In genomic region chr7:27895553-27895952, GRCh38 we compare ENCODE assay signal across 18 cellular contexts.
A peak's percentile ranks its signal among the peaks of the same experiment; 100 is the strongest.
DNase-seq lines count a peak whose midpoint lies in the region; ATAC-seq and TF ChIP-seq lines count a peak whose summit lies in the region.
"Had no signal": no experiment of that assay in that cellular context is flagged by ENCODE, and none has a peak within 500 bp of the region (broad histone marks: within the 10 kb centered on the region; RNA-seq: fewer than 3 reads in every experiment).

No MANE protein-coding gene starts in this region.

- no peak overlapping the region for H2BK5ac ChIP-seq in H9 (ENCODE audit: insufficient read length, low read length)

- no peak overlapping the region for H4K8ac ChIP-seq in H9 (replicated peaks; ENCODE audit: insufficient read length, low read depth, low read length)

- no peak overlapping the region for H3K56ac ChIP-seq in H9 (ENCODE audit: insufficient read length, low read depth, low read length)

- no peak overlapping the region for H4K91ac ChIP-seq in H9 (ENCODE audit: insufficient read length, low read depth, low read length)

- TF ChIP-seq CTCF in H9 (conservative IDR thresholded peaks at IDR 0.05): no peak

- no peaks in the 10 kb centered on the region for H4K20me1 ChIP-seq in H9 (ENCODE audit: control insufficient read depth, insufficient read depth, insufficient read length)

- no peaks in the 10 kb centered on the region for H3K9me3 Mint-ChIP-seq in H9
- H3K9me3 Mint-ChIP-seq: activated CD8-positive, alpha-beta T cell treated with anti-CD3 and anti-CD28 coated beads for 36 hours; activated naive CD8-positive, alpha-beta T cell treated with anti-CD3 and anti-CD28 coated beads, Interleukin-2, amount 50 U/mL, for 24 hours; central memory CD8-positive, alpha-beta T cell had no signal

- H3K9me3 ChIP-seq in H9 (ENCODE audit: control insufficient read depth, low read depth, low read length) (no peaks in the 10 kb centered on the region), SJSA1 (replicated peaks) (no peaks in the 10 kb centered on the region)
- H3K9me3 ChIP-seq: A549 had no signal

- ATAC-seq in HG03095 (IDR thresholded peaks at IDR 0.05; ENCODE audit: unreplicated experiment): no peak
- ATAC-seq in GM21526 (IDR thresholded peaks at IDR 0.05; ENCODE audit: low FRiP score, unreplicated experiment): no peak
- ATAC-seq: A549; activated CD8-positive, alpha-beta T cell treated with anti-CD3 and anti-CD28 coated beads for 36 hours; activated naive CD8-positive, alpha-beta T cell treated with anti-CD3 and anti-CD28 coated beads, Interleukin-2, amount 50 U/mL, for 24 hours had no signal

- no peak overlapping the region for H3K23ac ChIP-seq in H9 (ENCODE audit: insufficient read length, low read depth, low read length)

- DNase-seq in Ammon's horn (ENCODE audit: low spot score) (peak; percentile 29), H9 (no peak), SJSA1 (ENCODE audit: low read depth in 1 of 2, low spot score in 2 of 2) (no peak), medulla oblongata (ENCODE audit: extremely low spot score) (peak; percentile 54), cerebellum (ENCODE audit: low spot score) (no peak)
- DNase-seq in activated CD4-positive, alpha-beta T cell treated with anti-CD3 and anti-CD28 coated beads, Interleukin-2, amount 50 U/mL, for 48 hours: no peak
- DNase-seq: activated CD8-positive, alpha-beta T cell treated with anti-CD3 and anti-CD28 coated beads for 36 hours; activated effector memory CD4-positive, alpha-beta T cell treated with anti-CD3 and anti-CD28 coated beads, Interleukin-2, amount 50 U/mL, for 16 hours; activated naive CD8-positive, alpha-beta T cell treated with anti-CD3 and anti-CD28 coated beads, Interleukin-2, amount 50 U/mL, for 24 hours; KG1; NCI-H1048; NCI-H187 treated with DMSO at 0.1 percent for 48 hours; NCI-H69; T-helper 9 cell had no signal

- H2BK20ac ChIP-seq in H9 (ENCODE audit: low read depth, low read length, poor library complexity, severe bottlenecking): no peak overlapping the region

- H3K9ac ChIP-seq in H9 (ENCODE audit: extremely low read depth, insufficient read length, low read length): no peak overlapping the region

- H3K4me3 Mint-ChIP-seq in H9: no peak overlapping the region
- H3K4me3 Mint-ChIP-seq: activated CD8-positive, alpha-beta T cell treated with anti-CD3 and anti-CD28 coated beads for 36 hours; activated naive CD8-positive, alpha-beta T cell treated with anti-CD3 and anti-CD28 coated beads, Interleukin-2, amount 50 U/mL, for 24 hours; central memory CD8-positive, alpha-beta T cell had no signal

- no peak overlapping the region for H3K4ac ChIP-seq in H9 (ENCODE audit: low read depth, low read length)

- no peaks in the 10 kb centered on the region for H3K79me2 ChIP-seq in H9 (ENCODE audit: insufficient read depth, low read length)

- H3K14ac ChIP-seq in H9 (ENCODE audit: insufficient read depth, low read length): no peak overlapping the region

- no peak overlapping the region for H2AK5ac ChIP-seq in H9 (ENCODE audit: insufficient read length, low read length)

- no peak overlapping the region for H3K18ac ChIP-seq in H9 (ENCODE audit: insufficient read length, low read depth, low read length)

- H3K36me3 ChIP-seq in SJSA1: peaks cover 5% of the 10 kb centered on the region; the same call in 1 of the 2 replicates

- no peaks in the 10 kb centered on the region for H3K27me3 ChIP-seq in H9 (ENCODE audit: insufficient read depth, low read length)
- no peaks in the 10 kb centered on the region for H3K27me3 ChIP-seq in SJSA1 (replicated peaks)

- H3K27ac Mint-ChIP-seq in H9: peak overlapping the region in 2 of 3 experiments; percentile 5 to 74; a peak in 2 of 7 replicates
- H3K27ac Mint-ChIP-seq: activated CD8-positive, alpha-beta T cell treated with anti-CD3 and anti-CD28 coated beads for 36 hours; activated naive CD8-positive, alpha-beta T cell treated with anti-CD3 and anti-CD28 coated beads, Interleukin-2, amount 50 U/mL, for 24 hours had no signal

- no peak overlapping the region for H3K4me2 ChIP-seq in H9 (ENCODE audit: insufficient read depth, insufficient read length, low read length)
- H3K4me2 ChIP-seq: A549 had no signal

- H2BK12ac ChIP-seq in H9 (ENCODE audit: insufficient read length, low read depth, low read length): no peak overlapping the region

- no peaks in the 10 kb centered on the region for H3K27me3 Mint-ChIP-seq in H9 (ENCODE audit: low read depth)
- H3K27me3 Mint-ChIP-seq: activated CD8-positive, alpha-beta T cell treated with anti-CD3 and anti-CD28 coated beads for 36 hours; activated naive CD8-positive, alpha-beta T cell treated with anti-CD3 and anti-CD28 coated beads, Interleukin-2, amount 50 U/mL, for 24 hours; central memory CD8-positive, alpha-beta T cell had no signal

- no peak overlapping the region for H3T11ph ChIP-seq in H9 (ENCODE audit: low read length)

- H3K4me3 ChIP-seq in SJSA1: no peak overlapping the region
- H3K4me3 ChIP-seq: A549 had no signal

- H3K23me2 ChIP-seq in H9 (ENCODE audit: insufficient read length, low read depth, low read length, poor library complexity, severe bottlenecking): no peaks in the 10 kb centered on the region

- H3K4me1 ChIP-seq in H9 (ENCODE audit: insufficient read depth, low read length): peaks cover 3% of the 10 kb centered on the region; the same call in 1 of the 2 replicates
- H3K4me1 ChIP-seq in SJSA1 (replicated peaks): peaks cover 34% of the 10 kb centered on the region
- H3K4me1 ChIP-seq: A549 had no signal

- H2BK15ac ChIP-seq in H9 (ENCODE audit: low read depth, low read length): no peak overlapping the region

- H2AFZ ChIP-seq in H9 (ENCODE audit: low read length): no peak overlapping the region

- no peak overlapping the region for H3K27ac ChIP-seq in H9 (ENCODE audit: insufficient read length, low read depth, low read length)
- peak overlapping the region; percentile 27 for H3K27ac ChIP-seq in SJSA1
- H3K27ac ChIP-seq: A549 had no signal

- peaks cover 23 to 34% of the 10 kb centered on the region in 2 experiments for H3K4me1 Mint-ChIP-seq in H9

- no peak overlapping the region for H4K5ac ChIP-seq in H9 (ENCODE audit: insufficient read length, low read depth, low read length)

- peaks cover 0 to 3% (median 0%) of the 10 kb centered on the region in 3 experiments; a peak in 1 of 7 replicates for H3K36me3 Mint-ChIP-seq in H9 (ENCODE audit: insufficient read depth in 1 of 3, low read depth in 3 of 3)

- H3K79me1 ChIP-seq in H9 (ENCODE audit: insufficient read depth, low read depth, low read length, poor library complexity, severe bottlenecking): no peaks in the 10 kb centered on the region

- H2BK120ac ChIP-seq in H9 (ENCODE audit: low read depth, low read length, poor library complexity, severe bottlenecking): no peak overlapping the region

Comparison
In these comparisons a context has a peak if more than half of its experiments do, and no peak if none do; other contexts are left out.
1. DNase-seq: peak in Ammon's horn (single experiment) and medulla oblongata (single experiment); none in H9 (single experiment), SJSA1 (0 of 2), cerebellum (single experiment) and activated CD4-positive, alpha-beta T cell treated with anti-CD3 and anti-CD28 coated beads, Interleukin-2, amount 50 U/mL, for 48 hours (0 of 2).